ENCODE assay signal across 8 cellular contexts in genomic region chr12:26317942-26318565, GRCh38.
DNase-seq lines count a peak whose midpoint lies in the region; ATAC-seq and TF ChIP-seq lines count a peak whose summit lies in the region.

No MANE protein-coding gene starts in this region.

- peak overlapping the region; percentile 79 for H3K4me2 ChIP-seq in Karpas-422 (ENCODE audit: low read depth, low read length, poor library complexity, severe bottlenecking)

- no peaks in the 10 kb centered on the region for H3K79me2 ChIP-seq in Karpas-422 (ENCODE audit: low read length)

- no peaks in the 10 kb centered on the region for H4K20me1 ChIP-seq in Karpas-422 (ENCODE audit: insufficient read depth, low read depth, low read length)

- H3K36me3 ChIP-seq in CD4-positive, CD25-positive, alpha-beta regulatory T cell (ENCODE audit: control insufficient read depth, insufficient read depth, low read length): no peaks in the 10 kb centered on the region
- no peaks in the 10 kb centered on the region; the same call in 1 of the 2 replicates for H3K36me3 ChIP-seq in Karpas-422 (ENCODE audit: insufficient read depth, low read length)

- DNase-seq in CD4-positive, CD25-positive, alpha-beta regulatory T cell: peak in 1 of 3 donors; percentile 41
- DNase-seq in Karpas-422: peak; percentile 69
- DNase-seq in fibroblast of villous mesenchyme (ENCODE audit: low read depth): peak; percentile 69
- no peak for DNase-seq in activated gamma-delta T cell (lab: John Stamatoyannopoulos, UW)
- no peak for DNase-seq in NCI-H187 (lab: John Stamatoyannopoulos, UW)
- no peak for DNase-seq in effector CD4-positive, alpha-beta T cell
- no peak for DNase-seq in SK-N-DZ (ENCODE audit: low spot score)

- peak; percentile 52 to 63 for ATAC-seq in CD4-positive, CD25-positive, alpha-beta regulatory T cell (ENCODE audit: low read depth in 2 of 2)
- ATAC-seq in GM21619 (IDR thresholded peaks at IDR 0.05; ENCODE audit: unreplicated experiment): peak; percentile 50

- no peak overlapping the region for H3K4me3 ChIP-seq in CD4-positive, CD25-positive, alpha-beta regulatory T cell (ENCODE audit: low read depth, low read length)
- H3K4me3 ChIP-seq in Karpas-422 (ENCODE audit: low read length): peak overlapping the region; percentile 35
- no peak overlapping the region for H3K4me3 ChIP-seq in fibroblast of villous mesenchyme (ENCODE audit: low read depth, low read length)

- peak overlapping the region; percentile 55 for H3K9ac ChIP-seq in Karpas-422 (ENCODE audit: low read length)

- no peaks in the 10 kb centered on the region for H3K36me3 Mint-ChIP-seq in CD4-positive, CD25-positive, alpha-beta regulatory T cell

- peaks cover 0 to 7% (median 1%) of the 10 kb centered on the region in 4 donors for H3K4me1 Mint-ChIP-seq in CD4-positive, CD25-positive, alpha-beta regulatory T cell

- H2AFZ ChIP-seq in Karpas-422 (ENCODE audit: low read length): no peak overlapping the region

- no peaks in the 10 kb centered on the region for H3K9me2 ChIP-seq in Karpas-422 (replicated peaks; ENCODE audit: insufficient read depth, low read length)

- no peak overlapping the region for H3K27ac ChIP-seq in CD4-positive, CD25-positive, alpha-beta regulatory T cell (ENCODE audit: insufficient read depth, low read length, poor library complexity, severe bottlenecking)
- H3K27ac ChIP-seq in Karpas-422 (ENCODE audit: low read length): peak overlapping the region; percentile 93

- no peaks in the 10 kb centered on the region for H3K4me1 ChIP-seq in CD4-positive, CD25-positive, alpha-beta regulatory T cell (ENCODE audit: control insufficient read depth, insufficient read depth, low read length, poor library complexity, severe bottlenecking)
- peaks cover 33% of the 10 kb centered on the region for H3K4me1 ChIP-seq in Karpas-422 (ENCODE audit: low read length)

- H3K9me3 Mint-ChIP-seq in CD4-positive, CD25-positive, alpha-beta regulatory T cell: peaks cover 6 to 26% (median 11%) of the 10 kb centered on the region in 7 donors

- H3K27me3 Mint-ChIP-seq in CD4-positive, CD25-positive, alpha-beta regulatory T cell: peaks cover 9% of the 10 kb centered on the region

- TF ChIP-seq CTCF in fibroblast of villous mesenchyme (IDR thresholded peaks at IDR 0.05; ENCODE audit: insufficient read depth, low read depth, low read length): no peak

- no peaks in the 10 kb centered on the region for H3K9me3 ChIP-seq in CD4-positive, CD25-positive, alpha-beta regulatory T cell (ENCODE audit: control insufficient read depth in 2 of 2, low read length in 2 of 2)
- no peaks in the 10 kb centered on the region for H3K9me3 ChIP-seq in Karpas-422 (ENCODE audit: low read length)

- H3K4me3 Mint-ChIP-seq in CD4-positive, CD25-positive, alpha-beta regulatory T cell: no peak overlapping the region

- H3K27me3 ChIP-seq in CD4-positive, CD25-positive, alpha-beta regulatory T cell (ENCODE audit: control insufficient read depth, insufficient read depth, low read length): no peaks in the 10 kb centered on the region
- H3K27me3 ChIP-seq in Karpas-422 (ENCODE audit: low read length): no peaks in the 10 kb centered on the region

- peak overlapping the region in 1 of 3 donors; percentile 38 for H3K27ac Mint-ChIP-seq in CD4-positive, CD25-positive, alpha-beta regulatory T cell

Comparison
In these comparisons a context has a peak if more than half of its experiments do, and no peak if none do; other contexts are left out.
1. DNase-seq: peak in Karpas-422 (single experiment) and fibroblast of villous mesenchyme (single experiment); none in activated gamma-delta T cell (single experiment), NCI-H187 (0 of 2), effector CD4-positive, alpha-beta T cell (single experiment) and SK-N-DZ (single experiment).